1 cellular context compared by ENCODE assay signal in the genomic region with DNA sequence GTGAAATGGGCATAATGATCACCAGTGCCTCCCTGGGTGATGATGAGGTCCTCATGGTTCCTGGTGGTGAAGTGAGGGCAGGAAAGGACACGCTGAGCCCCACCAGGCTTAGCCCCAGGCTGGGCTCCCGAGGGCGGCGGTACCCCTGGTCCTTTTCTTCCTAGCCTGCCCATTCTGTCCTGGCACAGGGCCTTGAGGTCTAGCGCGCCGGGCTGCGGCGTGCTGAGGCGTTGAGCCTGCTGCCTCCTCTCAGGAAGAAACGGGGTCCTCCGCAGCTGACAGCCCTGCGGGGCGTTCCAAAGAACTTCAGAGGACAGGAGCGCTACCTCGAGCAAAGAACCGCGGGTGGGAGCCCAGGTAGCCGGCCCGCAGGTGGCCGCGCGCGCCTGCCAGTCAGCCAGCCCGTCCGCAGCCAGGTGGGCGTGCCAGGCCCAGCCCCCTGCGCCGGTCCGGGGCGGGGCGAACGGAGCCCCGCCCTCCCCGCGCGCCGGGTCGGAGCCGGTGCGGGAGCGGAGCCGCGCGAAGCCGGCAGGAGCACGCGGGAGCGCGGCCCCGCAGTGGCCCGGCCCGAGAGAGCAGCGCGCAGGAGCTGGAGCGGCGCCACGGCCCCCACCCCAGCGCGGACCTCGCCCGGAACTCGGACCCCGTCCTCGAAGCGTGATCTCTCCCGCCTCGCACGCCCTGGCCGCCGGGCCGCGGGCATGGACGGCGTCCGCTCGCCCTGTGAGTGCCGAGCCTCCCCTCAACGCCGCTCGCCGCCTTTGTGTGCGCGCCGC.
A peak's percentile ranks its signal among the peaks of the same experiment; 100 is the strongest.
TF ChIP-seq lines count a peak whose summit lies in the region.

A gene (plus strand): TSS at position 477 of the 776 bp plus-strand sequence. CDS start 791 bp downstream, outside the sequence.

TF ChIP-seq in HepG2, 621 proteins besides CTCF, POLR2A, EP300 and RAD21 (continued from another document and continues in another):
- TF ChIP-seq, protein P1, sequence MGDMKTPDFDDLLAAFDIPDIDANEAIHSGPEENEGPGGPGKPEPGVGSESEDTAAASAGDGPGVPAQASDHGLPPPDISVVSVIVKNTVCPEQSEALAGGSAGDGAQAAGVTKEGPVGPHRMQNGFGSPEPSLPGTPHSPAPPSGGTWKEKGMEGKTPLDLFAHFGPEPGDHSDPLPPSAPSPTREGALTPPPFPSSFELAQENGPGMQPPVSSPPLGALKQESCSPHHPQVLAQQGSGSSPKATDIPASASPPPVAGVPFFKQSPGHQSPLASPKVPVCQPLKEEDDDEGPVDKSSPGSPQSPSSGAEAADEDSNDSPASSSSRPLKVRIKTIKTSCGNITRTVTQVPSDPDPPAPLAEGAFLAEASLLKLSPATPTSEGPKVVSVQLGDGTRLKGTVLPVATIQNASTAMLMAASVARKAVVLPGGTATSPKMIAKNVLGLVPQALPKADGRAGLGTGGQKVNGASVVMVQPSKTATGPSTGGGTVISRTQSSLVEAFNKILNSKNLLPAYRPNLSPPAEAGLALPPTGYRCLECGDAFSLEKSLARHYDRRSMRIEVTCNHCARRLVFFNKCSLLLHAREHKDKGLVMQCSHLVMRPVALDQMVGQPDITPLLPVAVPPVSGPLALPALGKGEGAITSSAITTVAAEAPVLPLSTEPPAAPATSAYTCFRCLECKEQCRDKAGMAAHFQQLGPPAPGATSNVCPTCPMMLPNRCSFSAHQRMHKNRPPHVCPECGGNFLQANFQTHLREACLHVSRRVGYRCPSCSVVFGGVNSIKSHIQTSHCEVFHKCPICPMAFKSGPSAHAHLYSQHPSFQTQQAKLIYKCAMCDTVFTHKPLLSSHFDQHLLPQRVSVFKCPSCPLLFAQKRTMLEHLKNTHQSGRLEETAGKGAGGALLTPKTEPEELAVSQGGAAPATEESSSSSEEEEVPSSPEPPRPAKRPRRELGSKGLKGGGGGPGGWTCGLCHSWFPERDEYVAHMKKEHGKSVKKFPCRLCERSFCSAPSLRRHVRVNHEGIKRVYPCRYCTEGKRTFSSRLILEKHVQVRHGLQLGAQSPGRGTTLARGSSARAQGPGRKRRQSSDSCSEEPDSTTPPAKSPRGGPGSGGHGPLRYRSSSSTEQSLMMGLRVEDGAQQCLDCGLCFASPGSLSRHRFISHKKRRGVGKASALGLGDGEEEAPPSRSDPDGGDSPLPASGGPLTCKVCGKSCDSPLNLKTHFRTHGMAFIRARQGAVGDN (CRISPR knock-in tag; IDR thresholded peaks at IDR 0.05): peak; percentile 64
- TF ChIP-seq ZNF570 (CRISPR knock-in tag; IDR thresholded peaks at IDR 0.05; ENCODE audit: borderline replicate concordance): no peak
- TF ChIP-seq, protein P2, sequence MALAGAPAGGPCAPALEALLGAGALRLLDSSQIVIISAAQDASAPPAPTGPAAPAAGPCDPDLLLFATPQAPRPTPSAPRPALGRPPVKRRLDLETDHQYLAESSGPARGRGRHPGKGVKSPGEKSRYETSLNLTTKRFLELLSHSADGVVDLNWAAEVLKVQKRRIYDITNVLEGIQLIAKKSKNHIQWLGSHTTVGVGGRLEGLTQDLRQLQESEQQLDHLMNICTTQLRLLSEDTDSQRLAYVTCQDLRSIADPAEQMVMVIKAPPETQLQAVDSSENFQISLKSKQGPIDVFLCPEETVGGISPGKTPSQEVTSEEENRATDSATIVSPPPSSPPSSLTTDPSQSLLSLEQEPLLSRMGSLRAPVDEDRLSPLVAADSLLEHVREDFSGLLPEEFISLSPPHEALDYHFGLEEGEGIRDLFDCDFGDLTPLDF (CRISPR knock-in tag; IDR thresholded peaks at IDR 0.05): no peak
- TF ChIP-seq MAFG (CRISPR knock-in tag; IDR thresholded peaks at IDR 0.05): no peak
- no peak for TF ChIP-seq KMT2A (CRISPR knock-in tag; IDR thresholded peaks at IDR 0.05)
- TF ChIP-seq, protein P3, sequence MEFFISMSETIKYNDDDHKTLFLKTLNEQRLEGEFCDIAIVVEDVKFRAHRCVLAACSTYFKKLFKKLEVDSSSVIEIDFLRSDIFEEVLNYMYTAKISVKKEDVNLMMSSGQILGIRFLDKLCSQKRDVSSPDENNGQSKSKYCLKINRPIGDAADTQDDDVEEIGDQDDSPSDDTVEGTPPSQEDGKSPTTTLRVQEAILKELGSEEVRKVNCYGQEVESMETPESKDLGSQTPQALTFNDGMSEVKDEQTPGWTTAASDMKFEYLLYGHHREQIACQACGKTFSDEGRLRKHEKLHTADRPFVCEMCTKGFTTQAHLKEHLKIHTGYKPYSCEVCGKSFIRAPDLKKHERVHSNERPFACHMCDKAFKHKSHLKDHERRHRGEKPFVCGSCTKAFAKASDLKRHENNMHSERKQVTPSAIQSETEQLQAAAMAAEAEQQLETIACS (CRISPR knock-in tag; IDR thresholded peaks at IDR 0.05): peak; percentile 56
- TF ChIP-seq HNRNPLL (IDR thresholded peaks at IDR 0.05; ENCODE audit: low read depth, low read length, poor library complexity, severe bottlenecking): peak; percentile 19
- TF ChIP-seq ZNF672 (CRISPR knock-in tag; IDR thresholded peaks at IDR 0.05): no peak
- TF ChIP-seq MIXL1 (CRISPR knock-in tag; IDR thresholded peaks at IDR 0.05): no peak
- TF ChIP-seq NFKB2 (CRISPR knock-in tag; IDR thresholded peaks at IDR 0.05; ENCODE audit: borderline replicate concordance): no peak
- TF ChIP-seq SMAD1 (CRISPR knock-in tag; IDR thresholded peaks at IDR 0.05; ENCODE audit: borderline replicate concordance, low read depth): no peak
- TF ChIP-seq, protein P4, sequence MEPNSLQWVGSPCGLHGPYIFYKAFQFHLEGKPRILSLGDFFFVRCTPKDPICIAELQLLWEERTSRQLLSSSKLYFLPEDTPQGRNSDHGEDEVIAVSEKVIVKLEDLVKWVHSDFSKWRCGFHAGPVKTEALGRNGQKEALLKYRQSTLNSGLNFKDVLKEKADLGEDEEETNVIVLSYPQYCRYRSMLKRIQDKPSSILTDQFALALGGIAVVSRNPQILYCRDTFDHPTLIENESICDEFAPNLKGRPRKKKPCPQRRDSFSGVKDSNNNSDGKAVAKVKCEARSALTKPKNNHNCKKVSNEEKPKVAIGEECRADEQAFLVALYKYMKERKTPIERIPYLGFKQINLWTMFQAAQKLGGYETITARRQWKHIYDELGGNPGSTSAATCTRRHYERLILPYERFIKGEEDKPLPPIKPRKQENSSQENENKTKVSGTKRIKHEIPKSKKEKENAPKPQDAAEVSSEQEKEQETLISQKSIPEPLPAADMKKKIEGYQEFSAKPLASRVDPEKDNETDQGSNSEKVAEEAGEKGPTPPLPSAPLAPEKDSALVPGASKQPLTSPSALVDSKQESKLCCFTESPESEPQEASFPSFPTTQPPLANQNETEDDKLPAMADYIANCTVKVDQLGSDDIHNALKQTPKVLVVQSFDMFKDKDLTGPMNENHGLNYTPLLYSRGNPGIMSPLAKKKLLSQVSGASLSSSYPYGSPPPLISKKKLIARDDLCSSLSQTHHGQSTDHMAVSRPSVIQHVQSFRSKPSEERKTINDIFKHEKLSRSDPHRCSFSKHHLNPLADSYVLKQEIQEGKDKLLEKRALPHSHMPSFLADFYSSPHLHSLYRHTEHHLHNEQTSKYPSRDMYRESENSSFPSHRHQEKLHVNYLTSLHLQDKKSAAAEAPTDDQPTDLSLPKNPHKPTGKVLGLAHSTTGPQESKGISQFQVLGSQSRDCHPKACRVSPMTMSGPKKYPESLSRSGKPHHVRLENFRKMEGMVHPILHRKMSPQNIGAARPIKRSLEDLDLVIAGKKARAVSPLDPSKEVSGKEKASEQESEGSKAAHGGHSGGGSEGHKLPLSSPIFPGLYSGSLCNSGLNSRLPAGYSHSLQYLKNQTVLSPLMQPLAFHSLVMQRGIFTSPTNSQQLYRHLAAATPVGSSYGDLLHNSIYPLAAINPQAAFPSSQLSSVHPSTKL (CRISPR knock-in tag; IDR thresholded peaks at IDR 0.05): no peak
- TF ChIP-seq BRCA1 (CRISPR knock-in tag; IDR thresholded peaks at IDR 0.05): no peak
- no peak for TF ChIP-seq ZNF251 (CRISPR knock-in tag; IDR thresholded peaks at IDR 0.05)
- TF ChIP-seq ZNF256 (CRISPR knock-in tag; conservative IDR thresholded peaks at IDR 0.05): no peak
- TF ChIP-seq, protein P5, sequence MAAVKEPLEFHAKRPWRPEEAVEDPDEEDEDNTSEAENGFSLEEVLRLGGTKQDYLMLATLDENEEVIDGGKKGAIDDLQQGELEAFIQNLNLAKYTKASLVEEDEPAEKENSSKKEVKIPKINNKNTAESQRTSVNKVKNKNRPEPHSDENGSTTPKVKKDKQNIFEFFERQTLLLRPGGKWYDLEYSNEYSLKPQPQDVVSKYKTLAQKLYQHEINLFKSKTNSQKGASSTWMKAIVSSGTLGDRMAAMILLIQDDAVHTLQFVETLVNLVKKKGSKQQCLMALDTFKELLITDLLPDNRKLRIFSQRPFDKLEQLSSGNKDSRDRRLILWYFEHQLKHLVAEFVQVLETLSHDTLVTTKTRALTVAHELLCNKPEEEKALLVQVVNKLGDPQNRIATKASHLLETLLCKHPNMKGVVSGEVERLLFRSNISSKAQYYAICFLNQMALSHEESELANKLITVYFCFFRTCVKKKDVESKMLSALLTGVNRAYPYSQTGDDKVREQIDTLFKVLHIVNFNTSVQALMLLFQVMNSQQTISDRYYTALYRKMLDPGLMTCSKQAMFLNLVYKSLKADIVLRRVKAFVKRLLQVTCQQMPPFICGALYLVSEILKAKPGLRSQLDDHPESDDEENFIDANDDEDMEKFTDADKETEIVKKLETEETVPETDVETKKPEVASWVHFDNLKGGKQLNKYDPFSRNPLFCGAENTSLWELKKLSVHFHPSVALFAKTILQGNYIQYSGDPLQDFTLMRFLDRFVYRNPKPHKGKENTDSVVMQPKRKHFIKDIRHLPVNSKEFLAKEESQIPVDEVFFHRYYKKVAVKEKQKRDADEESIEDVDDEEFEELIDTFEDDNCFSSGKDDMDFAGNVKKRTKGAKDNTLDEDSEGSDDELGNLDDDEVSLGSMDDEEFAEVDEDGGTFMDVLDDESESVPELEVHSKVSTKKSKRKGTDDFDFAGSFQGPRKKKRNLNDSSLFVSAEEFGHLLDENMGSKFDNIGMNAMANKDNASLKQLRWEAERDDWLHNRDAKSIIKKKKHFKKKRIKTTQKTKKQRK (IDR thresholded peaks at IDR 0.05; ENCODE audit: low read length): no peak
- TF ChIP-seq MAZ (IDR thresholded peaks at IDR 0.05; ENCODE audit: borderline replicate concordance, low read depth, low read length): no peak
- TF ChIP-seq MAZ (CRISPR knock-in tag; IDR thresholded peaks at IDR 0.05; ENCODE audit: low read depth): peak; percentile 69
- no peak for TF ChIP-seq ZMYM2 (CRISPR knock-in tag; IDR thresholded peaks at IDR 0.05)
- no peak for TF ChIP-seq FOXK2 (IDR thresholded peaks at IDR 0.05)
- no peak for TF ChIP-seq CENPX (CRISPR knock-in tag; IDR thresholded peaks at IDR 0.05)
- TF ChIP-seq RARA (CRISPR knock-in tag; IDR thresholded peaks at IDR 0.05): no peak
- no peak for TF ChIP-seq ERF (CRISPR knock-in tag; IDR thresholded peaks at IDR 0.05)
- no peak; the same call in 1 of the 2 replicates for TF ChIP-seq ZNF790 (CRISPR knock-in tag; IDR thresholded peaks at IDR 0.05; ENCODE audit: borderline replicate concordance)
- TF ChIP-seq PAX8 (CRISPR knock-in tag; IDR thresholded peaks at IDR 0.05; ENCODE audit: borderline replicate concordance): peak; percentile 50; the same call in 1 of the 2 replicates
- no peak for TF ChIP-seq ZNF121 (CRISPR knock-in tag; IDR thresholded peaks at IDR 0.05)
- TF ChIP-seq, protein P6, sequence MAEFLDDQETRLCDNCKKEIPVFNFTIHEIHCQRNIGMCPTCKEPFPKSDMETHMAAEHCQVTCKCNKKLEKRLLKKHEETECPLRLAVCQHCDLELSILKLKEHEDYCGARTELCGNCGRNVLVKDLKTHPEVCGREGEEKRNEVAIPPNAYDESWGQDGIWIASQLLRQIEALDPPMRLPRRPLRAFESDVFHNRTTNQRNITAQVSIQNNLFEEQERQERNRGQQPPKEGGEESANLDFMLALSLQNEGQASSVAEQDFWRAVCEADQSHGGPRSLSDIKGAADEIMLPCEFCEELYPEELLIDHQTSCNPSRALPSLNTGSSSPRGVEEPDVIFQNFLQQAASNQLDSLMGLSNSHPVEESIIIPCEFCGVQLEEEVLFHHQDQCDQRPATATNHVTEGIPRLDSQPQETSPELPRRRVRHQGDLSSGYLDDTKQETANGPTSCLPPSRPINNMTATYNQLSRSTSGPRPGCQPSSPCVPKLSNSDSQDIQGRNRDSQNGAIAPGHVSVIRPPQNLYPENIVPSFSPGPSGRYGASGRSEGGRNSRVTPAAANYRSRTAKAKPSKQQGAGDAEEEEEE (CRISPR knock-in tag; IDR thresholded peaks at IDR 0.05; ENCODE audit: borderline replicate concordance): no peak
- no peak for TF ChIP-seq PAWR (CRISPR knock-in tag; IDR thresholded peaks at IDR 0.05; ENCODE audit: borderline replicate concordance)
